In genomic region chr15:60414016-60414682, GRCh38 we compare ENCODE assay signal across 12 cellular contexts. TPM values are rescaled to one million over a fixed set of nuclear protein-coding genes. Genes with fewer than 3 reads are reported as not detected.
DNase-seq lines count a peak whose midpoint lies in the region; ATAC-seq, FAIRE-seq and TF ChIP-seq lines count a peak whose summit lies in the region.
"Had no signal": no experiment of that assay in that cellular context is flagged by ENCODE, and none has a peak within 500 bp of the region (broad histone marks: within the 10 kb centered on the region; RNA-seq: fewer than 3 reads in every experiment).

No MANE protein-coding gene starts in this region.

- TF ChIP-seq CTCF in PC-9 (conservative IDR thresholded peaks at IDR 0.05) (no peak), endothelial cell of umbilical vein (IDR thresholded peaks at IDR 0.05; ENCODE audit: extremely low read depth in 1 of 2, insufficient read depth in 1 of 2, low read depth in 1 of 2, low read length in 2 of 2) (no peak), osteoblast (IDR thresholded peaks at IDR 0.05; ENCODE audit: extremely low read depth, low read depth, low read length) (no peak)

- DNase-seq in GM23248 (peak; percentile 75), PC-9 (peak in 1 of 2 experiments; percentile 63), endothelial cell of umbilical vein (ENCODE audit: low read depth, low spot score) (peak; percentile 12), osteoblast (ENCODE audit: insufficient read length, low spot score, missing footprints) (peak; percentile 74), RPMI8226 (no peak), DMS153 (lab: John Stamatoyannopoulos, UW) (no peak)
- DNase-seq in stimulated activated naive CD8-positive, alpha-beta T cell treated with anti-CD3 and anti-CD28 coated beads, Interleukin-15, amount 100 ng/mL, for 72 hours: no peak
- DNase-seq: CD4-positive, CD25-positive, alpha-beta regulatory T cell; hypothalamus; NCI-H1105 treated with DMSO at 0.1 percent for 48 hours; stimulated activated naive CD4-positive, alpha-beta T cell treated with Interleukin-2 at 50 U/mL for 16 hours had no signal

- peaks cover 2% of the 10 kb centered on the region for H3K4me1 Mint-ChIP-seq in stimulated activated memory B cell treated with anti-CD40 and anti-IgM and Interleukin-4, amounts not matched to agents 10 μg/mL and 1 μg/mL and 100 μg/mL, for 72 hours
- no peaks in the 10 kb centered on the region for H3K4me1 Mint-ChIP-seq in stimulated activated naive CD8-positive, alpha-beta T cell treated with anti-CD3 and anti-CD28 coated beads, Interleukin-15, amount 100 ng/mL, for 72 hours

- TF ChIP-seq POLR2A in endothelial cell of umbilical vein (IDR thresholded peaks at IDR 0.05; ENCODE audit: low read depth, low read length): no peak

- H3K27ac ChIP-seq in GM23248 (no peak overlapping the region), PC-9 (peak overlapping the region; percentile 50; the same call in 1 of the 2 replicates), endothelial cell of umbilical vein (ENCODE audit: insufficient read depth, low read depth, low read length) (no peak overlapping the region), osteoblast (ENCODE audit: low read depth, low read length) (no peak overlapping the region)

- H3K9me1 ChIP-seq in endothelial cell of umbilical vein (replicated peaks; ENCODE audit: control insufficient read depth, extremely low read depth, insufficient read depth, low read length): no peaks in the 10 kb centered on the region

- H4K20me1 ChIP-seq in GM23248 (ENCODE audit: insufficient read depth) (no peaks in the 10 kb centered on the region), PC-9 (ENCODE audit: insufficient read depth) (no peaks in the 10 kb centered on the region), endothelial cell of umbilical vein (replicated peaks; ENCODE audit: control insufficient read depth, extremely low read depth, insufficient read depth, low read length) (no peaks in the 10 kb centered on the region), osteoblast (ENCODE audit: insufficient read depth, low read length) (no peaks in the 10 kb centered on the region)

- H2AFZ ChIP-seq in GM23248 (no peak overlapping the region), PC-9 (no peak overlapping the region), endothelial cell of umbilical vein (ENCODE audit: low read depth, low read length) (no peak overlapping the region), osteoblast (ENCODE audit: low read length) (no peak overlapping the region)

- H3K4me1 ChIP-seq in GM23248 (ENCODE audit: insufficient read depth) (peaks cover 19% of the 10 kb centered on the region), PC-9 (replicated peaks; ENCODE audit: insufficient read depth) (peaks cover 16% of the 10 kb centered on the region), endothelial cell of umbilical vein (ENCODE audit: control insufficient read depth, extremely low read depth, insufficient read depth, low read length) (peaks cover 1% of the 10 kb centered on the region), osteoblast (ENCODE audit: insufficient read depth, low read length) (peaks cover 17% of the 10 kb centered on the region)

- H3K27me3 Mint-ChIP-seq in stimulated activated memory B cell treated with anti-CD40 and anti-IgM and Interleukin-4, amounts not matched to agents 10 μg/mL and 1 μg/mL and 100 μg/mL, for 72 hours: no peaks in the 10 kb centered on the region
- H3K27me3 Mint-ChIP-seq in stimulated activated naive CD8-positive, alpha-beta T cell treated with anti-CD3 and anti-CD28 coated beads, Interleukin-15, amount 100 ng/mL, for 72 hours: no peaks in the 10 kb centered on the region
- H3K27me3 Mint-ChIP-seq: CD4-positive, CD25-positive, alpha-beta regulatory T cell had no signal

- BruUV-seq in PC-9 (replicated peaks; lab: Mats Ljungman, UMichigan) (no TSS peak), endothelial cell of umbilical vein (replicated peaks; lab: Mats Ljungman, UMichigan) (no TSS peak)

- in situ Hi-C loops in GM23248 (cut with MboI): no loop called here

- H3K4me3 Mint-ChIP-seq in stimulated activated memory B cell treated with anti-CD40 and anti-IgM and Interleukin-4, amounts not matched to agents 10 μg/mL and 1 μg/mL and 100 μg/mL, for 72 hours: no peak overlapping the region
- H3K4me3 Mint-ChIP-seq in stimulated activated naive CD8-positive, alpha-beta T cell treated with anti-CD3 and anti-CD28 coated beads, Interleukin-15, amount 100 ng/mL, for 72 hours: no peak overlapping the region
- H3K4me3 Mint-ChIP-seq: CD4-positive, CD25-positive, alpha-beta regulatory T cell had no signal

- intact Hi-C loops in PC-9 (cut with micrococcal nuclease; ENCODE audit: unreplicated experiment) (no loop called here), endothelial cell of umbilical vein (cut with micrococcal nuclease) (no loop called here)

- H3K9me3 ChIP-seq in GM23248 (ENCODE audit: low read depth) (no peaks in the 10 kb centered on the region), PC-9 (ENCODE audit: insufficient read depth, low read depth) (no peaks in the 10 kb centered on the region), endothelial cell of umbilical vein (replicated peaks; ENCODE audit: control insufficient read depth, insufficient read depth, low read length) (no peaks in the 10 kb centered on the region), osteoblast (ENCODE audit: low read depth, low read length) (no peaks in the 10 kb centered on the region)

- H3F3A ChIP-seq in GM23248 (ENCODE audit: insufficient read depth) (peaks cover 24% of the 10 kb centered on the region), PC-9 (ENCODE audit: insufficient read depth, low read depth) (peaks cover 2% of the 10 kb centered on the region; the same call in 1 of the 2 replicates)

- H3K27ac Mint-ChIP-seq in stimulated activated memory B cell treated with anti-CD40 and anti-IgM and Interleukin-4, amounts not matched to agents 10 μg/mL and 1 μg/mL and 100 μg/mL, for 72 hours: no peak overlapping the region
- no peak overlapping the region for H3K27ac Mint-ChIP-seq in stimulated activated naive CD8-positive, alpha-beta T cell treated with anti-CD3 and anti-CD28 coated beads, Interleukin-15, amount 100 ng/mL, for 72 hours

- H3K36me3 ChIP-seq in GM23248 (ENCODE audit: low read depth) (no peaks in the 10 kb centered on the region), PC-9 (ENCODE audit: low read depth) (no peaks in the 10 kb centered on the region), endothelial cell of umbilical vein (ENCODE audit: control insufficient read depth in 2 of 2, extremely low read depth in 1 of 2, insufficient read depth in 2 of 2, low read length in 2 of 2) (no peaks in the 10 kb centered on the region), osteoblast (ENCODE audit: insufficient read depth, low read length) (no peaks in the 10 kb centered on the region)

- H3K79me2 ChIP-seq in GM23248 (ENCODE audit: insufficient read depth): no peaks in the 10 kb centered on the region
- no peaks in the 10 kb centered on the region for H3K79me2 ChIP-seq in PC-9 (ENCODE audit: low read depth)
- H3K79me2 ChIP-seq in endothelial cell of umbilical vein (ENCODE audit: control insufficient read depth, insufficient read depth, low read length): no peaks in the 10 kb centered on the region
- no peaks in the 10 kb centered on the region for H3K79me2 ChIP-seq in osteoblast (ENCODE audit: insufficient read depth, low read length)

- H3K9ac ChIP-seq in GM23248 (no peak overlapping the region), endothelial cell of umbilical vein (replicated peaks; ENCODE audit: extremely low read depth, insufficient read depth, low read length) (no peak overlapping the region)

- H3K27me3 ChIP-seq in GM23248 (replicated peaks; ENCODE audit: insufficient read depth): no peaks in the 10 kb centered on the region
- no peaks in the 10 kb centered on the region for H3K27me3 ChIP-seq in PC-9 (ENCODE audit: insufficient read depth, low read depth)
- H3K27me3 ChIP-seq in endothelial cell of umbilical vein (ENCODE audit: control insufficient read depth in 2 of 2, insufficient read depth in 2 of 2, low read length in 2 of 2): no peaks in the 10 kb centered on the region
- no peaks in the 10 kb centered on the region for H3K27me3 ChIP-seq in osteoblast (ENCODE audit: insufficient read depth, low read length)

- ATAC-seq in stimulated activated memory B cell treated with anti-CD40 and anti-IgM and Interleukin-4, amounts not matched to agents 10 μg/mL and 1 μg/mL and 100 μg/mL, for 72 hours: no peak
- ATAC-seq in stimulated activated naive CD8-positive, alpha-beta T cell treated with anti-CD3 and anti-CD28 coated beads, Interleukin-15, amount 100 ng/mL, for 72 hours: no peak

- dilution Hi-C loops in endothelial cell of umbilical vein (cut with MboI; ENCODE audit: extremely low pct_ligation_motif_present, low sequenced_read_pairs): no loop called here

- WGBS in GM23248 (ENCODE audit: low coverage in 1 of 2, low lambda C conversion rate in 2 of 2, missing lambda C conversion rate in 2 of 2), 2 experiments: 47 to 52% methylated on average over 10 of the region's 10 CpGs

- H3K9me3 Mint-ChIP-seq in stimulated activated memory B cell treated with anti-CD40 and anti-IgM and Interleukin-4, amounts not matched to agents 10 μg/mL and 1 μg/mL and 100 μg/mL, for 72 hours: no peaks in the 10 kb centered on the region
- H3K9me3 Mint-ChIP-seq in stimulated activated naive CD8-positive, alpha-beta T cell treated with anti-CD3 and anti-CD28 coated beads, Interleukin-15, amount 100 ng/mL, for 72 hours: no peaks in the 10 kb centered on the region
- H3K9me3 Mint-ChIP-seq: CD4-positive, CD25-positive, alpha-beta regulatory T cell had no signal

- H3K4me2 ChIP-seq in GM23248 (ENCODE audit: unreplicated experiment) (peak overlapping the region; percentile 24), PC-9 (peak overlapping the region; percentile 34; the same call in 1 of the 2 replicates), endothelial cell of umbilical vein (ENCODE audit: insufficient read depth, low read length) (no peak overlapping the region), osteoblast (ENCODE audit: insufficient read depth, low read length) (peak overlapping the region; percentile 4)

- H3K4me3 ChIP-seq in GM23248 (no peak overlapping the region), PC-9 (no peak overlapping the region), endothelial cell of umbilical vein (replicated peaks in 1 of 3; ENCODE audit: insufficient read depth in 1 of 3, low read depth in 1 of 3, low read length in 3 of 3) (no peak overlapping the region), osteoblast (ENCODE audit: insufficient read depth, low read length) (no peak overlapping the region)

- no peak for FAIRE-seq in endothelial cell of umbilical vein (lab: Jason Lieb, UNC)

- CTCF ChIA-PET in PC-9 (lab: Charles Lee): no interaction called here
- CTCF ChIA-PET in endothelial cell of umbilical vein (lab: Charles Lee): interaction anchor here (1.3 kb wide), 1 partner anchor 15 kb away, joined by 4 read pairs; no protein-coding TSS in a partner anchor

- POLR2A ChIA-PET in PC-9 (lab: Charles Lee; ENCODE audit: unreplicated experiment) (interaction anchor here (0.6 to 0.7 kb wide), 6 partner anchors 10 to 1521 kb away, joined by 3 to 12 read pairs (median 4); no protein-coding TSS in a partner anchor), endothelial cell of umbilical vein (lab: Charles Lee) (no interaction called here)

- H3K36me3 Mint-ChIP-seq in stimulated activated memory B cell treated with anti-CD40 and anti-IgM and Interleukin-4, amounts not matched to agents 10 μg/mL and 1 μg/mL and 100 μg/mL, for 72 hours: no peaks in the 10 kb centered on the region

- H3K9me2 ChIP-seq in GM23248 (ENCODE audit: insufficient read depth) (no peaks in the 10 kb centered on the region), PC-9 (ENCODE audit: insufficient read depth) (no peaks in the 10 kb centered on the region)

RNA-seq across cellular contexts. Expression of gene ANXA2, which starts 16.4 kb away (rescaled TPM):
- total RNA-seq in GM23248 (2014; rRNA removed; shearing (Covaris generic)): 4,470 and 4,692 TPM in 2 replicates
- polyA plus RNA-seq in GM23248 (2016; fragmentation: Nextera tagmentation; extraction: Ambion mirVana) (6,052 and 6,251 TPM in 2 replicates), endothelial cell of umbilical vein (2,745 and 3,299 TPM in 2 replicates)
- total RNA-seq in PC-9 (2021) (1,720 and 1,743 TPM in 2 replicates), endothelial cell of umbilical vein (2,636 and 2,725 TPM in 2 replicates), osteoblast (2,826 and 3,042 TPM in 2 replicates)
- polyA plus RNA-seq in endothelial cell of umbilical vein (2011; cell fraction: cytosol; rRNA removed): 4,765 and 4,884 TPM in 2 replicates
- polyA plus RNA-seq in endothelial cell of umbilical vein (2011; cell fraction: nucleus; rRNA removed): 2,911 and 3,170 TPM in 2 replicates
- polyA plus RNA-seq in endothelial cell of umbilical vein (2012): 3,482 and 4,382 TPM in 2 replicates
- 3,299 and 3,540 TPM in 2 replicates for polyA minus RNA-seq in endothelial cell of umbilical vein
- 533 TPM for polyA minus RNA-seq in endothelial cell of umbilical vein (2011; cell fraction: cytosol; rRNA and poly(A)+ RNA removed)
- polyA minus RNA-seq in endothelial cell of umbilical vein (2011; cell fraction: nucleus; rRNA and poly(A)+ RNA removed): 990 and 1,101 TPM in 2 replicates

Comparison
In these comparisons a context has a peak if more than half of its experiments do, and no peak if none do; other contexts are left out.
1. DNase-seq: peak in GM23248 (single experiment), endothelial cell of umbilical vein (single experiment) and osteoblast (single experiment); none in RPMI8226 (single experiment), stimulated activated naive CD8-positive, alpha-beta T cell treated with anti-CD3 and anti-CD28 coated beads, Interleukin-15, amount 100 ng/mL, for 72 hours (0 of 2) and DMS153 (single experiment).